ENCODE assay signal across 1 cellular context in genomic region chr3:186099178-186099577, GRCh38.
TF ChIP-seq lines count a peak whose summit lies in the region.

No MANE protein-coding gene starts in this region.

TF ChIP-seq in HEK293, 187 proteins besides CTCF, POLR2A, EP300 and RAD21 (continued from another document and continues in another):
- no peak for TF ChIP-seq KLF9 (tag by site-specific recombination; IDR thresholded peaks at IDR 0.05; ENCODE audit: low read depth)
- TF ChIP-seq, protein P1, sequence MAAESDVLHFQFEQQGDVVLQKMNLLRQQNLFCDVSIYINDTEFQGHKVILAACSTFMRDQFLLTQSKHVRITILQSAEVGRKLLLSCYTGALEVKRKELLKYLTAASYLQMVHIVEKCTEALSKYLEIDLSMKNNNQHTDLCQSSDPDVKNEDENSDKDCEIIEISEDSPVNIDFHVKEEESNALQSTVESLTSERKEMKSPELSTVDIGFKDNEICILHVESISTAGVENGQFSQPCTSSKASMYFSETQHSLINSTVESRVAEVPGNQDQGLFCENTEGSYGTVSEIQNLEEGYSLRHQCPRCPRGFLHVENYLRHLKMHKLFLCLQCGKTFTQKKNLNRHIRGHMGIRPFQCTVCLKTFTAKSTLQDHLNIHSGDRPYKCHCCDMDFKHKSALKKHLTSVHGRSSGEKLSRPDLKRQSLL (tag by site-specific recombination; IDR thresholded peaks at IDR 0.05): no peak
- TF ChIP-seq RBAK (tag by site-specific recombination; IDR thresholded peaks at IDR 0.05): no peak
- TF ChIP-seq KLF1 (tag by site-specific recombination; IDR thresholded peaks at IDR 0.05): no peak
- no peak for TF ChIP-seq ZNF114 (tag by site-specific recombination; IDR thresholded peaks at IDR 0.05)
- no peak for TF ChIP-seq KLF16 (tag by site-specific recombination; IDR thresholded peaks at IDR 0.05)
- TF ChIP-seq, protein P2, sequence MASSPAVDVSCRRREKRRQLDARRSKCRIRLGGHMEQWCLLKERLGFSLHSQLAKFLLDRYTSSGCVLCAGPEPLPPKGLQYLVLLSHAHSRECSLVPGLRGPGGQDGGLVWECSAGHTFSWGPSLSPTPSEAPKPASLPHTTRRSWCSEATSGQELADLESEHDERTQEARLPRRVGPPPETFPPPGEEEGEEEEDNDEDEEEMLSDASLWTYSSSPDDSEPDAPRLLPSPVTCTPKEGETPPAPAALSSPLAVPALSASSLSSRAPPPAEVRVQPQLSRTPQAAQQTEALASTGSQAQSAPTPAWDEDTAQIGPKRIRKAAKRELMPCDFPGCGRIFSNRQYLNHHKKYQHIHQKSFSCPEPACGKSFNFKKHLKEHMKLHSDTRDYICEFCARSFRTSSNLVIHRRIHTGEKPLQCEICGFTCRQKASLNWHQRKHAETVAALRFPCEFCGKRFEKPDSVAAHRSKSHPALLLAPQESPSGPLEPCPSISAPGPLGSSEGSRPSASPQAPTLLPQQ (tag by site-specific recombination; IDR thresholded peaks at IDR 0.05): peak; percentile 75
- no peak for TF ChIP-seq GLIS2 (tag by site-specific recombination; IDR thresholded peaks at IDR 0.05)
- peak; percentile 33; the same call in 1 of the 2 replicates for TF ChIP-seq ZBTB44 (tag by site-specific recombination; IDR thresholded peaks at IDR 0.05)
- TF ChIP-seq ZNF239 (tag by site-specific recombination; IDR thresholded peaks at IDR 0.05): no peak
- 0 out of 2 replicates have a peak, but pooled peaks have one; percentile 22 for TF ChIP-seq ZNF501 (tag by site-specific recombination; IDR thresholded peaks at IDR 0.05)
- no peak for TF ChIP-seq ZNF704 (tag by site-specific recombination; IDR thresholded peaks at IDR 0.05)
- TF ChIP-seq ZNF530 (tag by site-specific recombination; IDR thresholded peaks at IDR 0.05; ENCODE audit: low read depth): no peak
- TF ChIP-seq ZNF76 (tag by site-specific recombination; IDR thresholded peaks at IDR 0.05; ENCODE audit: borderline replicate concordance, low read depth): no peak
- no peak for TF ChIP-seq ZBTB10 (tag by site-specific recombination; IDR thresholded peaks at IDR 0.05)
- TF ChIP-seq, protein P3, sequence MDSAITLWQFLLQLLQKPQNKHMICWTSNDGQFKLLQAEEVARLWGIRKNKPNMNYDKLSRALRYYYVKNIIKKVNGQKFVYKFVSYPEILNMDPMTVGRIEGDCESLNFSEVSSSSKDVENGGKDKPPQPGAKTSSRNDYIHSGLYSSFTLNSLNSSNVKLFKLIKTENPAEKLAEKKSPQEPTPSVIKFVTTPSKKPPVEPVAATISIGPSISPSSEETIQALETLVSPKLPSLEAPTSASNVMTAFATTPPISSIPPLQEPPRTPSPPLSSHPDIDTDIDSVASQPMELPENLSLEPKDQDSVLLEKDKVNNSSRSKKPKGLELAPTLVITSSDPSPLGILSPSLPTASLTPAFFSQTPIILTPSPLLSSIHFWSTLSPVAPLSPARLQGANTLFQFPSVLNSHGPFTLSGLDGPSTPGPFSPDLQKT (IDR thresholded peaks at IDR 0.05; ENCODE audit: borderline replicate concordance, low read depth, low read length): no peak
- peak; percentile 54; the same call in 1 of the 2 replicates for TF ChIP-seq ZNF394 (tag by site-specific recombination; IDR thresholded peaks at IDR 0.05; ENCODE audit: borderline replicate concordance)
- TF ChIP-seq ZNF175 (tag by site-specific recombination; IDR thresholded peaks at IDR 0.05): no peak
- no peak for TF ChIP-seq ZBTB49 (tag by site-specific recombination; IDR thresholded peaks at IDR 0.05; ENCODE audit: low read depth)
- TF ChIP-seq ZNF146 (tag by site-specific recombination; IDR thresholded peaks at IDR 0.05): no peak
- no peak for TF ChIP-seq ZSCAN23 (tag by site-specific recombination; IDR thresholded peaks at IDR 0.05)
- TF ChIP-seq ZNF23 (tag by site-specific recombination; IDR thresholded peaks at IDR 0.05; ENCODE audit: borderline replicate concordance): no peak
- TF ChIP-seq, protein P4, sequence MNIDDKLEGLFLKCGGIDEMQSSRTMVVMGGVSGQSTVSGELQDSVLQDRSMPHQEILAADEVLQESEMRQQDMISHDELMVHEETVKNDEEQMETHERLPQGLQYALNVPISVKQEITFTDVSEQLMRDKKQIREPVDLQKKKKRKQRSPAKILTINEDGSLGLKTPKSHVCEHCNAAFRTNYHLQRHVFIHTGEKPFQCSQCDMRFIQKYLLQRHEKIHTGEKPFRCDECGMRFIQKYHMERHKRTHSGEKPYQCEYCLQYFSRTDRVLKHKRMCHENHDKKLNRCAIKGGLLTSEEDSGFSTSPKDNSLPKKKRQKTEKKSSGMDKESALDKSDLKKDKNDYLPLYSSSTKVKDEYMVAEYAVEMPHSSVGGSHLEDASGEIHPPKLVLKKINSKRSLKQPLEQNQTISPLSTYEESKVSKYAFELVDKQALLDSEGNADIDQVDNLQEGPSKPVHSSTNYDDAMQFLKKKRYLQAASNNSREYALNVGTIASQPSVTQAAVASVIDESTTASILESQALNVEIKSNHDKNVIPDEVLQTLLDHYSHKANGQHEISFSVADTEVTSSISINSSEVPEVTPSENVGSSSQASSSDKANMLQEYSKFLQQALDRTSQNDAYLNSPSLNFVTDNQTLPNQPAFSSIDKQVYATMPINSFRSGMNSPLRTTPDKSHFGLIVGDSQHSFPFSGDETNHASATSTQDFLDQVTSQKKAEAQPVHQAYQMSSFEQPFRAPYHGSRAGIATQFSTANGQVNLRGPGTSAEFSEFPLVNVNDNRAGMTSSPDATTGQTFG (tag by site-specific recombination; IDR thresholded peaks at IDR 0.05; ENCODE audit: borderline replicate concordance): no peak
- TF ChIP-seq ZNF311 (tag by site-specific recombination; IDR thresholded peaks at IDR 0.05; ENCODE audit: borderline replicate concordance): no peak
- TF ChIP-seq, protein P5, sequence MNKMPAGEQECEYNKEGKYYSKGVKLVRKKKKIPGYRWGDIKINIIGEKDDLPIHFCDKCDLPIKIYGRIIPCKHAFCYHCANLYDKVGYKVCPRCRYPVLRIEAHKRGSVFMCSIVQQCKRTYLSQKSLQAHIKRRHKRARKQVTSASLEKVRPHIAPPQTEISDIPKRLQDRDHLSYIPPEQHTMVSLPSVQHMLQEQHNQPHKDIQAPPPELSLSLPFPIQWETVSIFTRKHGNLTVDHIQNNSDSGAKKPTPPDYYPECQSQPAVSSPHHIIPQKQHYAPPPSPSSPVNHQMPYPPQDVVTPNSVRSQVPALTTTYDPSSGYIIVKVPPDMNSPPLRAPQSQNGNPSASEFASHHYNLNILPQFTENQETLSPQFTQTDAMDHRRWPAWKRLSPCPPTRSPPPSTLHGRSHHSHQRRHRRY (tag by site-specific recombination; IDR thresholded peaks at IDR 0.05): no peak
- no peak for TF ChIP-seq SP3 (tag by site-specific recombination; IDR thresholded peaks at IDR 0.05)
- TF ChIP-seq SP2 (tag by site-specific recombination; IDR thresholded peaks at IDR 0.05): no peak
- no peak for TF ChIP-seq BCL6B (tag by site-specific recombination; IDR thresholded peaks at IDR 0.05)
- no peak for TF ChIP-seq SETDB1 (IDR thresholded peaks at IDR 0.05; ENCODE audit: insufficient read length, low read length)
- TF ChIP-seq ZNF558 (tag by site-specific recombination; IDR thresholded peaks at IDR 0.05): no peak
- TF ChIP-seq SCRT1 (tag by site-specific recombination; IDR thresholded peaks at IDR 0.05; ENCODE audit: borderline replicate concordance): no peak
- no peak for TF ChIP-seq ZSCAN16 (tag by site-specific recombination; IDR thresholded peaks at IDR 0.05)
- TF ChIP-seq ZNF112 (tag by site-specific recombination; IDR thresholded peaks at IDR 0.05): no peak
- TF ChIP-seq ZNF629 (tag by site-specific recombination; IDR thresholded peaks at IDR 0.05): peak; percentile 56
- TF ChIP-seq MYNN (tag by site-specific recombination; IDR thresholded peaks at IDR 0.05; ENCODE audit: borderline replicate concordance): no peak
- no peak for TF ChIP-seq ZNF211 (tag by site-specific recombination; IDR thresholded peaks at IDR 0.05; ENCODE audit: low read depth)
- no peak for TF ChIP-seq ZNF610 (tag by site-specific recombination; IDR thresholded peaks at IDR 0.05; ENCODE audit: borderline replicate concordance)
- TF ChIP-seq PRDM1 (tag by site-specific recombination; IDR thresholded peaks at IDR 0.05): no peak
- no peak for TF ChIP-seq INSM2 (tag by site-specific recombination; IDR thresholded peaks at IDR 0.05)
- TF ChIP-seq ZNF677 (tag by site-specific recombination; IDR thresholded peaks at IDR 0.05): no peak
- TF ChIP-seq ZNF10 (tag by site-specific recombination; IDR thresholded peaks at IDR 0.05): peak; percentile 88
- TF ChIP-seq ZNF560 (tag by site-specific recombination; IDR thresholded peaks at IDR 0.05; ENCODE audit: borderline replicate concordance): no peak
- no peak for TF ChIP-seq ZNF2 (tag by site-specific recombination; IDR thresholded peaks at IDR 0.05)
- no peak for TF ChIP-seq REPIN1 (tag by site-specific recombination; IDR thresholded peaks at IDR 0.05; ENCODE audit: low read depth)
- no peak for TF ChIP-seq ZNF391 (tag by site-specific recombination; IDR thresholded peaks at IDR 0.05; ENCODE audit: borderline replicate concordance, low read depth)
- TF ChIP-seq ZNF157 (tag by site-specific recombination; IDR thresholded peaks at IDR 0.05): no peak
